ENCODE assay signal across 1 cellular context in the genomic region with DNA sequence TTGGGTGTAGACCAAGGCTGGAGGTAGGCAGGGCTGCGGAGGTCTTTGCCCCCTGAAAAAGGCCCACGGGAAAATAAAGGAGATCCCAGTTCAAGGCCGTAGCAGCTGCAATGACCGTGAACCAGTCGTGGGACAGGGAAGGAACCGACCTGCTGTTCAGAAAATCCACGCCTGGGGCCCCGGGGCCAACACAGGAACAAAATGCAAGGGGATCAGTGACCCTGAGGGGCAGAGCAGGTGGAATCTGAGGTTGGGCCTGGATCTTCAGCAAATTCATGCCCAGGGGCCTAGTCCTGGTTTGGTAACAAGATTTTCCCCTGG.
A peak's percentile ranks its signal among the peaks of the same experiment; 100 is the strongest.
TF ChIP-seq lines count a peak whose summit lies in the region.
"Not testable (repeated sequence)": the region's sequence is repeated elsewhere in the genome, so short reads cannot be mapped to it uniquely, and the experiment has no call there.

No MANE protein-coding gene starts in this region.

TF ChIP-seq in HepG2, 621 proteins besides CTCF, POLR2A, EP300 and RAD21 (continues in another document):
- TF ChIP-seq ZNF850 (CRISPR knock-in tag; conservative IDR thresholded peaks at IDR 0.05), result 0 out of 2 replicates have a peak, but pooled peaks have one; percentile 31
- peak; percentile 64 for TF ChIP-seq ARID5B (CRISPR knock-in tag; IDR thresholded peaks at IDR 0.05)
- TF ChIP-seq IRF2 (CRISPR knock-in tag; IDR thresholded peaks at IDR 0.05), result 0 out of 2 replicates have a peak, but pooled peaks have one; percentile 12
- TF ChIP-seq, protein P1, sequence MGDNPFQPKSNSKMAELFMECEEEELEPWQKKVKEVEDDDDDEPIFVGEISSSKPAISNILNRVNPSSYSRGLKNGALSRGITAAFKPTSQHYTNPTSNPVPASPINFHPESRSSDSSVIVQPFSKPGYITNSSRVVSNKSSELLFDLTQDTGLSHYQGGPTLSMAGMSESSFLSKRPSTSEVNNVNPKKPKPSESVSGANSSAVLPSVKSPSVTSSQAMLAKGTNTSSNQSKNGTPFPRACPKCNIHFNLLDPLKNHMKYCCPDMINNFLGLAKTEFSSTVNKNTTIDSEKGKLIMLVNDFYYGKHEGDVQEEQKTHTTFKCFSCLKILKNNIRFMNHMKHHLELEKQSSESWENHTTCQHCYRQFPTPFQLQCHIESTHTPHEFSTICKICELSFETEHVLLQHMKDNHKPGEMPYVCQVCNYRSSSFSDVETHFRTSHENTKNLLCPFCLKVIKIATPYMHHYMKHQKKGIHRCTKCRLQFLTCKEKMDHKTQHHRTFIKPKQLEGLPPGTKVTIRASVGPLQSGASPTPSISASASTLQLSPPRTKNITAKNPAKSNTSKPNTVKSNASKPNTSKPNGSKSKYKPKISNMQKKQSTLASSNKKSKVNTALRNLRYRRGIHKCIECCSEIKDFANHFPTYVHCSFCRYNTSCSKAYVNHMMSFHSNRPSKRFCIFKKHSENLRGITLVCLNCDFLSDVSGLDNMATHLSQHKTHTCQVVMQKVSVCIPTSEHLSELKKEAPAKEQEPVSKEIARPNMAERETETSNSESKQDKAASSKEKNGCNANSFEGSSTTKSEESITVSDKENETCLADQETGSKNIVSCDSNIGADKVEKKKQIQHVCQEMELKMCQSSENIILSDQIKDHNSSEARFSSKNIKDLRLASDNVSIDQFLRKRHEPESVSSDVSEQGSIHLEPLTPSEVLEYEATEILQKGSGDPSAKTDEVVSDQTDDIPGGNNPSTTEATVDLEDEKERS (CRISPR knock-in tag; IDR thresholded peaks at IDR 0.05), result peak; percentile 13; the same call in 1 of the 2 replicates
- TF ChIP-seq ZNF564 (CRISPR knock-in tag; IDR thresholded peaks at IDR 0.05), result 0 out of 2 replicates have a peak, but pooled peaks have one; percentile 3
- TF ChIP-seq, protein P2, sequence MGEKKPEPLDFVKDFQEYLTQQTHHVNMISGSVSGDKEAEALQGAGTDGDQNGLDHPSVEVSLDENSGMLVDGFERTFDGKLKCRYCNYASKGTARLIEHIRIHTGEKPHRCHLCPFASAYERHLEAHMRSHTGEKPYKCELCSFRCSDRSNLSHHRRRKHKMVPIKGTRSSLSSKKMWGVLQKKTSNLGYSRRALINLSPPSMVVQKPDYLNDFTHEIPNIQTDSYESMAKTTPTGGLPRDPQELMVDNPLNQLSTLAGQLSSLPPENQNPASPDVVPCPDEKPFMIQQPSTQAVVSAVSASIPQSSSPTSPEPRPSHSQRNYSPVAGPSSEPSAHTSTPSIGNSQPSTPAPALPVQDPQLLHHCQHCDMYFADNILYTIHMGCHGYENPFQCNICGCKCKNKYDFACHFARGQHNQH (CRISPR knock-in tag; IDR thresholded peaks at IDR 0.05), result 0 out of 2 replicates have a peak, but pooled peaks have one; percentile 50
- TF ChIP-seq, protein P3, sequence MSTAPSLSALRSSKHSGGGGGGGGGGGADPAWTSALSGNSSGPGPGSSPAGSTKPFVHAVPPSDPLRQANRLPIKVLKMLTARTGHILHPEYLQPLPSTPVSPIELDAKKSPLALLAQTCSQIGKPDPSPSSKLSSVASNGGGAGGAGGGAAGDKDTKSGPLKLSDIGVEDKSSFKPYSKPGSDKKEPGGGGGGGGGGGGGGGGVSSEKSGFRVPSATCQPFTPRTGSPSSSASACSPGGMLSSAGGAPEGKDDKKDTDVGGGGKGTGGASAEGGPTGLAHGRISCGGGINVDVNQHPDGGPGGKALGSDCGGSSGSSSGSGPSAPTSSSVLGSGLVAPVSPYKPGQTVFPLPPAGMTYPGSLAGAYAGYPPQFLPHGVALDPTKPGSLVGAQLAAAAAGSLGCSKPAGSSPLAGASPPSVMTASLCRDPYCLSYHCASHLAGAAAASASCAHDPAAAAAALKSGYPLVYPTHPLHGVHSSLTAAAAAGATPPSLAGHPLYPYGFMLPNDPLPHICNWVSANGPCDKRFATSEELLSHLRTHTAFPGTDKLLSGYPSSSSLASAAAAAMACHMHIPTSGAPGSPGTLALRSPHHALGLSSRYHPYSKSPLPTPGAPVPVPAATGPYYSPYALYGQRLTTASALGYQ (CRISPR knock-in tag; IDR thresholded peaks at IDR 0.05), result 0 out of 2 replicates have a peak, but pooled peaks have one; percentile 18
- peak; percentile 49; the same call in 1 of the 2 replicates for TF ChIP-seq ZXDC (CRISPR knock-in tag; IDR thresholded peaks at IDR 0.05)
- peak; percentile 77; the same call in 1 of the 2 replicates for TF ChIP-seq SNAI1 (CRISPR knock-in tag; IDR thresholded peaks at IDR 0.05; ENCODE audit: borderline replicate concordance)
- 0 out of 2 replicates have a peak, but pooled peaks have one; percentile 9 for TF ChIP-seq FOSL2 (CRISPR knock-in tag; IDR thresholded peaks at IDR 0.05)
- peak; percentile 57; the same call in 1 of the 2 replicates for TF ChIP-seq RXRA (CRISPR knock-in tag; IDR thresholded peaks at IDR 0.05)
- TF ChIP-seq KDM6A (CRISPR knock-in tag; IDR thresholded peaks at IDR 0.05; ENCODE audit: low read depth), result 0 out of 2 replicates have a peak, but pooled peaks have one; percentile 13
- TF ChIP-seq SOX13 (IDR thresholded peaks at IDR 0.05), result not testable (repeated sequence)
- peak in 1 of 2 experiments; percentile 40; a peak in 1 of 4 replicates for TF ChIP-seq SOX13 (CRISPR knock-in tag; conservative IDR thresholded peaks at IDR 0.05 in 1 of 2, IDR thresholded peaks at IDR 0.05 in 1 of 2)
- 0 out of 2 replicates have a peak, but pooled peaks have one; percentile 11 for TF ChIP-seq THAP11 (CRISPR knock-in tag; IDR thresholded peaks at IDR 0.05)
- TF ChIP-seq ZMYM2 (CRISPR knock-in tag; IDR thresholded peaks at IDR 0.05), result peak; percentile 42; the same call in 1 of the 2 replicates
- TF ChIP-seq MED1 (CRISPR knock-in tag; IDR thresholded peaks at IDR 0.05), result peak; percentile 64
- TF ChIP-seq HOXA5 (CRISPR knock-in tag; IDR thresholded peaks at IDR 0.05), result peak; percentile 39; the same call in 1 of the 2 replicates
- peak; percentile 24 for TF ChIP-seq NFYB (CRISPR knock-in tag; IDR thresholded peaks at IDR 0.05)
- TF ChIP-seq MIER3 (CRISPR knock-in tag; IDR thresholded peaks at IDR 0.05; ENCODE audit: borderline replicate concordance), result peak; percentile 57; the same call in 1 of the 2 replicates
- peak; percentile 90 for TF ChIP-seq RXRB (CRISPR knock-in tag; IDR thresholded peaks at IDR 0.05; ENCODE audit: borderline replicate concordance)
- peak; percentile 47; the same call in 1 of the 2 replicates for TF ChIP-seq BCL6 (CRISPR knock-in tag; IDR thresholded peaks at IDR 0.05)
- TF ChIP-seq, protein P4, sequence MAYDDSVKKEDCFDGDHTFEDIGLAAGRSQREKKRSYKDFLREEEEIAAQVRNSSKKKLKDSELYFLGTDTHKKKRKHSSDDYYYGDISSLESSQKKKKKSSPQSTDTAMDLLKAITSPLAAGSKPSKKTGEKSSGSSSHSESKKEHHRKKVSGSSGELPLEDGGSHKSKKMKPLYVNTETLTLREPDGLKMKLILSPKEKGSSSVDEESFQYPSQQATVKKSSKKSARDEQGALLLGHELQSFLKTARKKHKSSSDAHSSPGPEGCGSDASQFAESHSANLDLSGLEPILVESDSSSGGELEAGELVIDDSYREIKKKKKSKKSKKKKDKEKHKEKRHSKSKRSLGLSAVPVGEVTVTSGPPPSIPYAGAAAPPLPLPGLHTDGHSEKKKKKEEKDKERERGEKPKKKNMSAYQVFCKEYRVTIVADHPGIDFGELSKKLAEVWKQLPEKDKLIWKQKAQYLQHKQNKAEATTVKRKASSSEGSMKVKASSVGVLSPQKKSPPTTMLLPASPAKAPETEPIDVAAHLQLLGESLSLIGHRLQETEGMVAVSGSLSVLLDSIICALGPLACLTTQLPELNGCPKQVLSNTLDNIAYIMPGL (CRISPR knock-in tag; IDR thresholded peaks at IDR 0.05; ENCODE audit: borderline replicate concordance in 1 of 2, low read depth in 1 of 2), result 0 out of 4 replicates have a peak, but pooled peaks of 1 of the 2 experiments have one; percentile 3
- TF ChIP-seq SKI (IDR thresholded peaks at IDR 0.05; ENCODE audit: partially characterized antibody), result peak; percentile 79
- TF ChIP-seq, protein P5, sequence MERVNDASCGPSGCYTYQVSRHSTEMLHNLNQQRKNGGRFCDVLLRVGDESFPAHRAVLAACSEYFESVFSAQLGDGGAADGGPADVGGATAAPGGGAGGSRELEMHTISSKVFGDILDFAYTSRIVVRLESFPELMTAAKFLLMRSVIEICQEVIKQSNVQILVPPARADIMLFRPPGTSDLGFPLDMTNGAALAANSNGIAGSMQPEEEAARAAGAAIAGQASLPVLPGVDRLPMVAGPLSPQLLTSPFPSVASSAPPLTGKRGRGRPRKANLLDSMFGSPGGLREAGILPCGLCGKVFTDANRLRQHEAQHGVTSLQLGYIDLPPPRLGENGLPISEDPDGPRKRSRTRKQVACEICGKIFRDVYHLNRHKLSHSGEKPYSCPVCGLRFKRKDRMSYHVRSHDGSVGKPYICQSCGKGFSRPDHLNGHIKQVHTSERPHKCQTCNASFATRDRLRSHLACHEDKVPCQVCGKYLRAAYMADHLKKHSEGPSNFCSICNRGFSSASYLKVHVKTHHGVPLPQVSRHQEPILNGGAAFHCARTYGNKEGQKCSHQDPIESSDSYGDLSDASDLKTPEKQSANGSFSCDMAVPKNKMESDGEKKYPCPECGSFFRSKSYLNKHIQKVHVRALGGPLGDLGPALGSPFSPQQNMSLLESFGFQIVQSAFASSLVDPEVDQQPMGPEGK (CRISPR knock-in tag; IDR thresholded peaks at IDR 0.05), result peak; percentile 23; the same call in 1 of the 2 replicates
- 0 out of 2 replicates have a peak, but pooled peaks have one; percentile 28 for TF ChIP-seq ZNF816 (CRISPR knock-in tag; IDR thresholded peaks at IDR 0.05; ENCODE audit: borderline replicate concordance)
- TF ChIP-seq GATAD2A (CRISPR knock-in tag; IDR thresholded peaks at IDR 0.05), result peak; percentile 64
- TF ChIP-seq HOMEZ (CRISPR knock-in tag; IDR thresholded peaks at IDR 0.05; ENCODE audit: low read depth), result 0 out of 2 replicates have a peak, but pooled peaks have one; percentile 11
- peak; percentile 29; the same call in 1 of the 2 replicates for TF ChIP-seq FOXO1 (CRISPR knock-in tag; IDR thresholded peaks at IDR 0.05)
- peak; percentile 35; the same call in 1 of the 2 replicates for TF ChIP-seq PHF21A (CRISPR knock-in tag; IDR thresholded peaks at IDR 0.05)
- TF ChIP-seq ZNF264 (CRISPR knock-in tag; IDR thresholded peaks at IDR 0.05), result 0 out of 2 replicates have a peak, but pooled peaks have one; percentile 14
- peak; percentile 51; the same call in 1 of the 2 replicates for TF ChIP-seq SP5 (CRISPR knock-in tag; IDR thresholded peaks at IDR 0.05; ENCODE audit: borderline replicate concordance, low read depth)
- TF ChIP-seq ZNF781 (CRISPR knock-in tag; IDR thresholded peaks at IDR 0.05; ENCODE audit: borderline replicate concordance, not compliant biosample characterization), result peak; percentile 17
- peak; percentile 36; the same call in 1 of the 2 replicates for TF ChIP-seq ERF (CRISPR knock-in tag; IDR thresholded peaks at IDR 0.05)
- peak; percentile 23; the same call in 1 of the 2 replicates for TF ChIP-seq FOXJ3 (CRISPR knock-in tag; IDR thresholded peaks at IDR 0.05; ENCODE audit: borderline replicate concordance)
- 0 out of 2 replicates have a peak, but pooled peaks have one; percentile 37 for TF ChIP-seq ZNF33A (CRISPR knock-in tag; IDR thresholded peaks at IDR 0.05; ENCODE audit: borderline replicate concordance)
- peak in 1 of 2 experiments; percentile 52; a peak in 1 of 4 replicates for TF ChIP-seq NR2F1 (CRISPR knock-in tag; IDR thresholded peaks at IDR 0.05)
- peak; percentile 62 for TF ChIP-seq NR2F6 (IDR thresholded peaks at IDR 0.05)
- TF ChIP-seq NR2F6 (CRISPR knock-in tag; IDR thresholded peaks at IDR 0.05), result peak; percentile 41; the same call in 1 of the 2 replicates
